25 cellular contexts compared by ENCODE assay signal in genomic region chr22:23258826-23259170, GRCh38.
"Had no signal": no experiment of that assay in that cellular context is flagged by ENCODE, and none has a peak within 500 bp of the region (broad histone marks: within the 10 kb centered on the region; RNA-seq: fewer than 3 reads in every experiment).

No MANE protein-coding gene starts in this region.

- H3K9me3 ChIP-seq: heart right ventricle, left lung, lower lobe of right lung, right atrium auricular region, stomach, upper lobe of left lung had no signal

- FAIRE-seq: astrocyte, endothelial cell of umbilical vein had no signal

- H3K27ac ChIP-seq: left lung, lower lobe of right lung, right atrium auricular region had no signal

- H3K27me3 ChIP-seq: heart right ventricle, left lung, right atrium auricular region, stomach, upper lobe of left lung had no signal

- H3K4me3 ChIP-seq: heart right ventricle, left lung, lower lobe of right lung, right atrium auricular region, smooth muscle cell, stomach, upper lobe of left lung had no signal

- H3K27me3 Mint-ChIP-seq: activated naive CD4-positive, alpha-beta T cell treated with anti-CD3 and anti-CD28 coated beads, Interleukin-2, amount 10 ng/mL, durations not matched to agents 7 days and 5 days; activated naive CD8-positive, alpha-beta T cell treated with anti-CD3 and anti-CD28 coated beads, Interleukin-2, amount 10 ng/mL, durations not matched to agents 7 days and 5 days; naive thymus-derived CD8-positive, alpha-beta T cell; stimulated activated naive B cell treated with anti-CD40 and anti-IgM and Interleukin-4, amounts not matched to agents 10 μg/mL and 1 μg/mL and 100 μg/mL, for 72 hours; T-cell had no signal

- H3K4me3 Mint-ChIP-seq: activated naive CD4-positive, alpha-beta T cell treated with anti-CD3 and anti-CD28 coated beads, Interleukin-2, amount 10 ng/mL, durations not matched to agents 7 days and 5 days; activated naive CD8-positive, alpha-beta T cell treated with anti-CD3 and anti-CD28 coated beads, Interleukin-2, amount 10 ng/mL, durations not matched to agents 7 days and 5 days; naive thymus-derived CD8-positive, alpha-beta T cell; neural crest cell; stimulated activated naive B cell treated with anti-CD40 and anti-IgM and Interleukin-4, amounts not matched to agents 10 μg/mL and 1 μg/mL and 100 μg/mL, for 72 hours; T-cell had no signal

- H3K4me2 ChIP-seq: smooth muscle cell had no signal

- H3K27ac Mint-ChIP-seq: activated naive CD4-positive, alpha-beta T cell treated with anti-CD3 and anti-CD28 coated beads, Interleukin-2, amount 10 ng/mL, durations not matched to agents 7 days and 5 days; activated naive CD8-positive, alpha-beta T cell treated with anti-CD3 and anti-CD28 coated beads, Interleukin-2, amount 10 ng/mL, durations not matched to agents 7 days and 5 days; stimulated activated naive B cell treated with anti-CD40 and anti-IgM and Interleukin-4, amounts not matched to agents 10 μg/mL and 1 μg/mL and 100 μg/mL, for 72 hours; T-cell had no signal

- DNase-seq: activated CD4-positive, alpha-beta T cell treated with anti-CD3 and anti-CD28 coated beads for 4 hours; activated CD4-positive, alpha-beta T cell treated with anti-CD3 and anti-CD28 coated beads, Interleukin-2, amount 50 U/mL, for 48 hours; activated CD8-positive, alpha-beta memory T cell treated with anti-CD3 and anti-CD28 coated beads for 24 hours; activated gamma-delta T cell; activated naive CD4-positive, alpha-beta T cell treated with anti-CD3 and anti-CD28 coated beads, Interleukin-2, amount 10 ng/mL, durations not matched to agents 7 days and 5 days; activated naive CD8-positive, alpha-beta T cell treated with anti-CD3 and anti-CD28 coated beads, Interleukin-2, amount 10 ng/mL, durations not matched to agents 7 days and 5 days; foreskin fibroblast; heart right ventricle; left lung; lower lobe of right lung; mesenchymal stem cell; naive thymus-derived CD8-positive, alpha-beta T cell; occipital lobe; stimulated activated CD4-positive, alpha-beta T cell treated with anti-CD3 and anti-CD28 coated beads, Interleukin-1b, Interleukin-23, amount 100 ng/mL, for 48 hours; stimulated activated CD4-positive, alpha-beta T cell treated with anti-CD3 and anti-CD28 coated beads, Interleukin-4, amount 100 ng/mL, for 4 hours; stimulated activated CD8-positive, alpha-beta memory T cell treated with anti-CD3 and anti-CD28 coated beads, Interleukin-4, amount 100 ng/mL, for 48 hours; stimulated activated naive B cell treated with anti-CD40 and anti-IgM and Interleukin-4, amounts not matched to agents 10 μg/mL and 1 μg/mL and 100 μg/mL, for 72 hours; stomach; T-cell; upper lobe of left lung had no signal

- ATAC-seq: heart right ventricle; left lung; lower lobe of right lung; naive thymus-derived CD8-positive, alpha-beta T cell; stimulated activated naive B cell treated with anti-CD40 and anti-IgM and Interleukin-4, amounts not matched to agents 10 μg/mL and 1 μg/mL and 100 μg/mL, for 72 hours; T-cell had no signal

- H3K9me3 Mint-ChIP-seq: activated naive CD4-positive, alpha-beta T cell treated with anti-CD3 and anti-CD28 coated beads, Interleukin-2, amount 10 ng/mL, durations not matched to agents 7 days and 5 days; activated naive CD8-positive, alpha-beta T cell treated with anti-CD3 and anti-CD28 coated beads, Interleukin-2, amount 10 ng/mL, durations not matched to agents 7 days and 5 days; naive thymus-derived CD8-positive, alpha-beta T cell; neural crest cell; stimulated activated naive B cell treated with anti-CD40 and anti-IgM and Interleukin-4, amounts not matched to agents 10 μg/mL and 1 μg/mL and 100 μg/mL, for 72 hours; T-cell had no signal
